Comparison of ENCODE assay signal across 8 cellular contexts in genomic region chr6:138509371-138509770, GRCh38. TPM values are rescaled to one million over a fixed set of nuclear protein-coding genes. Genes with fewer than 3 reads are reported as not detected.
DNase-seq lines count a peak whose midpoint lies in the region; ATAC-seq, FAIRE-seq and TF ChIP-seq lines count a peak whose summit lies in the region.

No MANE protein-coding gene starts in this region.

- H3K36me3 ChIP-seq in gastrocnemius medialis = no peaks in the 10 kb centered on the region

- DNase-seq in AG20443 (ENCODE audit: low spot score) (peak; percentile 53), GM12891 (ENCODE audit: insufficient read length, low spot score) (no peak), NCI-H526 treated with DMSO at 0.1 percent for 48 hours (lab: John Stamatoyannopoulos, UW) (peak; percentile 29), glomerular visceral epithelial cell (ENCODE audit: extremely low spot score) (peak; percentile 53), gastrocnemius medialis (no peak), middle frontal gyrus (ENCODE audit: extremely low spot score, low spot score) (no peak)
- DNase-seq in activated effector memory CD4-positive, alpha-beta T cell treated with Interleukin-2 at 50 U/mL for 16 hours = peak; percentile 10

- no peaks in the 10 kb centered on the region for H3K4me1 ChIP-seq in gastrocnemius medialis

- no peaks in the 10 kb centered on the region for H3K9me3 ChIP-seq in gastrocnemius medialis

- TF ChIP-seq CTCF in gastrocnemius medialis (IDR thresholded peaks at IDR 0.05 in 4 of 5, conservative IDR thresholded peaks at IDR 0.05 in 1 of 5) = peak in 3 of 5 experiments; percentile 19 to 48 (median 37)

- H3K4me3 ChIP-seq in gastrocnemius medialis = no peak overlapping the region

- in situ Hi-C loops in gastrocnemius medialis (cut with MboI; ENCODE audit: low sequenced_read_pairs in 4 of 4) = loop anchor here in 2 of 4 donors (5.0 to 10.0 kb wide), 2 partner anchors 392 to 395 kb away; no protein-coding TSS in a partner anchor

- H3K27me3 ChIP-seq in gastrocnemius medialis = no peaks in the 10 kb centered on the region

- H3K27ac ChIP-seq in gastrocnemius medialis = no peak overlapping the region

- peak; percentile 62 for FAIRE-seq in GM12891 (lab: Jason Lieb, UNC)

- TF ChIP-seq POLR2A in GM12891 (IDR thresholded peaks at IDR 0.05; ENCODE audit: low read depth, low read length) = no peak
- TF ChIP-seq POLR2A in gastrocnemius medialis (IDR thresholded peaks at IDR 0.05) = no peak

- intact Hi-C loops in gastrocnemius medialis (cut with DNase I; ENCODE audit: low total_unique reads) = loop anchor here (5.0 kb wide), 1 partner anchor 392 kb away; no protein-coding TSS in a partner anchor

- no peak for ATAC-seq in gastrocnemius medialis
- no peak for ATAC-seq in GM18517 (IDR thresholded peaks at IDR 0.05; ENCODE audit: unreplicated experiment)

TF ChIP-seq in GM12891, 5 proteins besides CTCF, POLR2A, EP300 and RAD21:
- TF ChIP-seq POLR2AphosphoS5 (IDR thresholded peaks at IDR 0.05; ENCODE audit: low read depth, low read length) (no peak), TAF1 (IDR thresholded peaks at IDR 0.05; ENCODE audit: low read depth, low read length) (no peak), SPI1 (IDR thresholded peaks at IDR 0.05; ENCODE audit: low read depth, low read length) (no peak), PAX5 (IDR thresholded peaks at IDR 0.05; ENCODE audit: insufficient read depth, low read length, severe bottlenecking) (no peak), POU2F2 (IDR thresholded peaks at IDR 0.05; ENCODE audit: low read depth, low read length) (no peak)

RNA-seq across cellular contexts. Expression of gene NHSL1, which starts 10.1 kb away (rescaled TPM):
- polyA plus RNA-seq in GM12891 (2012; ENCODE audit: low read depth, missing spikeins) = 0.09 TPM
- total RNA-seq in gastrocnemius medialis = 1 to 10 TPM in 3 of 4 donors, under 1 TPM in 1; 0.31 to 2.0 (median 1.1) TPM

Comparison
In these comparisons a context has a peak if more than half of its experiments do, and no peak if none do; other contexts are left out.
1. DNase-seq: peak in AG20443 (single experiment), NCI-H526 treated with DMSO at 0.1 percent for 48 hours (single experiment), activated effector memory CD4-positive, alpha-beta T cell treated with Interleukin-2 at 50 U/mL for 16 hours (single experiment) and glomerular visceral epithelial cell (single experiment); none in GM12891 (single experiment), gastrocnemius medialis (0 of 2) and middle frontal gyrus (single experiment).